8 cellular contexts compared by ENCODE assay signal in the genomic region with DNA sequence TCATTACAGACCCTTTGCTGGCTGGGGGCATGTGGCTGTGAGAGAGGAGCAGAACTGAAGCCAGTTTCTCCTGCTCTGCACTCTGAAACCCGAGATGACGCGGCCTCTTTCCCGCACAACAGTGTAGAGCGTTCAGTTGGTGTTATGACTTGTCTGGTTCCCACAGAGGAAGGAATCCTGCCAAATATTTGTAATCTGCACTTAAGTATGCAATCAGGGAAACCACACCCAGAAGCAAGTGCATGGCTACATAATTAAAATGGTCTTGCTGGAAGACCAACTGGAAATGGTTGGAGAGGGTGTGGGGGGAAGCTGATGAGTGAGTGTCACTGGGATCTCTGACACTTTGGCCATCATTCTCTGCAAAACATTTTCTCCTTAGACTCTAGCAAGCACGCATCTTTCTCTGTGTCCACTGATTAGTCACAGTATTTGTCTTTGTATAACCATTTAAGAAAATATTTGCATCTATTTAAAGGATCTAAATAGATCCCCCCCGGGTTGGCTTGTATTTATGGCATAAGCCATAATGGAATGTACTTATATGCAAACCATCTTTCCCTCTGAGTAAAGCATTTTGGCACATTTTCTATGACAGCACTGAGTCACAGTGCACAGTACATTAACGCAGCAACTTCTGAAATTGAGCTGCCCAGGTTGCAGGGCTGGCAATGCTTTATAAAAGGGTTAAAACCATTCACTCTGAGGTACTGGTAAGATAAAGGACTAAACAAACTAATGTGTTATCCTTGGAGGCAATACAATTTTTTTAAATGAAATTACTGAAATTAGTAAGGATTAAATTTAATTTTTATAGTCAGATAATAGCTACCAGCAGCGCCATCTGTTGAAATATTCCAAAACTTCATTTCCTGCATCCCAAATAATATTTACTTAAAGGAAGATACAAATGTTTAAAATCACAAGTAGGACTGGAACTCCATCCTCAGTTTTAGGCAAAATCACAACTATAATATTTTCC.
DNase-seq lines count a peak whose midpoint lies in the region; ATAC-seq and TF ChIP-seq lines count a peak whose summit lies in the region.

No MANE protein-coding gene starts in this region.

- no peaks in the 10 kb centered on the region for H3K9me3 ChIP-seq in lung (ENCODE audit: control insufficient read depth in 2 of 2, insufficient read depth in 1 of 2, low read length in 1 of 2)
- H3K9me3 ChIP-seq in WERI-Rb-1 (ENCODE audit: severe bottlenecking), result no peaks in the 10 kb centered on the region
- H3K9me3 ChIP-seq in body of pancreas, result no peaks in the 10 kb centered on the region

- in situ Hi-C loops in Caki2 (cut with HindIII; ENCODE audit: low pct_unique_long_range_greater_than_20kb, low sequenced_read_pairs), result no loop called here

- no peaks in the 10 kb centered on the region for H3K4me1 ChIP-seq in lung (ENCODE audit: control insufficient read depth in 2 of 2, insufficient read depth in 2 of 2, low read length in 2 of 2)
- no peaks in the 10 kb centered on the region for H3K4me1 ChIP-seq in body of pancreas

- no peaks in the 10 kb centered on the region for H3K36me3 ChIP-seq in lung (ENCODE audit: control insufficient read depth in 2 of 2, insufficient read depth in 2 of 2, low read length in 2 of 2)
- H3K36me3 ChIP-seq in WERI-Rb-1, result no peaks in the 10 kb centered on the region
- H3K36me3 ChIP-seq in body of pancreas (replicated peaks in 1 of 2; ENCODE audit: insufficient read depth in 1 of 2, low read depth in 2 of 2), result no peaks in the 10 kb centered on the region

- DNase-seq in Caki2 (ENCODE audit: low read depth) (peak; percentile 82), NCI-H128 (lab: John Stamatoyannopoulos, UW; ENCODE audit: unreplicated experiment) (peak; percentile 30), astrocyte of the hippocampus (ENCODE audit: low read depth, low spot score) (peak; percentile 97), lung (ENCODE audit: low spot score) (peak; percentile 44), WERI-Rb-1 (no peak), body of pancreas (no peak)

- no peak for TF ChIP-seq POLR2A in body of pancreas (IDR thresholded peaks at IDR 0.05)

- 43% methylated on average over 9 of the region's 9 CpGs for WGBS in lung, 2 donors
- WGBS in body of pancreas, 2 donors, result 74 to 78% methylated on average over 9 of the region's 9 CpGs

- peak overlapping the region in 1 of 2 donors; percentile 9 for H3K27ac ChIP-seq in lung (ENCODE audit: low read depth in 1 of 2, low read length in 1 of 2)
- no peak overlapping the region for H3K27ac ChIP-seq in WERI-Rb-1
- no peak overlapping the region for H3K27ac ChIP-seq in body of pancreas

- TF ChIP-seq CTCF in lung (IDR thresholded peaks at IDR 0.05; ENCODE audit: control extremely low read depth, extremely low read depth), result no peak
- no peak for TF ChIP-seq CTCF in WERI-Rb-1 (IDR thresholded peaks at IDR 0.05; ENCODE audit: low read depth, low read length)
- peak in 1 of 7 experiments; percentile 13 for TF ChIP-seq CTCF in body of pancreas (IDR thresholded peaks at IDR 0.05)

- no peak overlapping the region for H3K4me3 ChIP-seq in lung
- no peak overlapping the region for H3K4me3 ChIP-seq in WERI-Rb-1 (ENCODE audit: low read depth, low read length)
- H3K4me3 ChIP-seq in body of pancreas, result no peak overlapping the region

- no peaks in the 10 kb centered on the region for H3K27me3 ChIP-seq in lung (ENCODE audit: control insufficient read depth, insufficient read depth)
- no peaks in the 10 kb centered on the region for H3K27me3 ChIP-seq in WERI-Rb-1 (ENCODE audit: insufficient read depth, low read depth, severe bottlenecking)
- no peaks in the 10 kb centered on the region for H3K27me3 ChIP-seq in body of pancreas

- intact Hi-C loops in body of pancreas (cut with DNase I), result no loop called here

- ATAC-seq in lung (ENCODE audit: insufficient read depth, low FRiP score) (peak; percentile 47), HG03469 (IDR thresholded peaks at IDR 0.05; ENCODE audit: unreplicated experiment) (no peak), body of pancreas (no peak), GM21447 (IDR thresholded peaks at IDR 0.05; ENCODE audit: unreplicated experiment) (no peak)

Comparison
In these comparisons a context has a peak if more than half of its experiments do, and no peak if none do; other contexts are left out.
1. DNase-seq: peak in Caki2 (single experiment), NCI-H128 (single experiment), astrocyte of the hippocampus (single experiment) and lung (single experiment); none in WERI-Rb-1 (single experiment) and body of pancreas (0 of 4).